ENCODE assay signal across 23 cellular contexts in genomic region chr12:26358651-26359050, GRCh38.
DNase-seq lines count a peak whose midpoint lies in the region; ATAC-seq, FAIRE-seq and TF ChIP-seq lines count a peak whose summit lies in the region.
"Had no signal": no experiment of that assay in that cellular context is flagged by ENCODE, and none has a peak within 500 bp of the region (broad histone marks: within the 10 kb centered on the region; RNA-seq: fewer than 3 reads in every experiment).

No MANE protein-coding gene starts in this region.

- peak; percentile 6 for DNase-seq in DMS 273 (lab: John Stamatoyannopoulos, UW; ENCODE audit: unreplicated experiment)
- DNase-seq in DMS 273 treated with DMSO at 0.1 percent for 48 hours (lab: John Stamatoyannopoulos, UW): no peak
- DNase-seq in A549 (ENCODE audit: low read depth in 1 of 2, low spot score in 1 of 2): no peak
- DNase-seq in lower lobe of right lung: no peak
- DNase-seq in CD1c-positive myeloid dendritic cell (ENCODE audit: extremely low spot score): no peak
- DNase-seq: ACHN; BE2C; C1 segment of cervical spinal cord; Caco-2; Calu3; CD4-positive, alpha-beta T cell; CD8-positive, alpha-beta T cell; DMS79 treated with DMSO at 0.1 percent for 48 hours; GF-D8 had no signal

- TF ChIP-seq POLR2A in A549 (IDR thresholded peaks at IDR 0.05; ENCODE audit: low read length): no peak

- TF ChIP-seq EP300 in A549 (IDR thresholded peaks at IDR 0.05): no peak

- H3K4me1 ChIP-seq in A549: no peaks in the 10 kb centered on the region
- no peaks in the 10 kb centered on the region for H3K4me1 ChIP-seq in HEK293 (ENCODE audit: control insufficient read depth, insufficient read depth, low read length)
- no peaks in the 10 kb centered on the region for H3K4me1 ChIP-seq in lower lobe of right lung
- H3K4me1 ChIP-seq: BE2C, BLaER1 had no signal

- POLR2A ChIA-PET in A549 (lab: Yijun Ruan, JAX) (no interaction called here), HEK293 (lab: Yijun Ruan, JAX) (interaction anchor here (0.6 kb wide), 1 partner anchor 234 kb away, joined by 4 read pairs; the partner anchor contains the start of gene BHLHE41)

- no peaks in the 10 kb centered on the region for H3K9me3 ChIP-seq in A549
- H3K9me3 ChIP-seq in HEK293 (ENCODE audit: control insufficient read depth, insufficient read depth, low read depth, low read length): no peaks in the 10 kb centered on the region
- no peaks in the 10 kb centered on the region for H3K9me3 ChIP-seq in lower lobe of right lung
- H3K9me3 ChIP-seq: BE2C, BLaER1, Caco-2 had no signal

- intact Hi-C loops in lower lobe of right lung (cut with DNase I): no loop called here

- H3K4me3 ChIP-seq in A549 (no peak overlapping the region), HEK293 (ENCODE audit: low read depth, low read length) (no peak overlapping the region), lower lobe of right lung (no peak overlapping the region)
- H3K4me3 ChIP-seq: BLaER1 had no signal

- FAIRE-seq in A549 (lab: Jason Lieb, UNC): peak; percentile 7
- FAIRE-seq: D721Med, G401.6, GM12892, GM18507 had no signal

- no peak for TF ChIP-seq CTCF in A549 (IDR thresholded peaks at IDR 0.05)
- no peak for TF ChIP-seq CTCF in HEK293 (tag by site-specific recombination; IDR thresholded peaks at IDR 0.05)
- no peak for TF ChIP-seq CTCF in lower lobe of right lung (IDR thresholded peaks at IDR 0.05)

- no peak overlapping the region for H3K4me2 ChIP-seq in A549
- H3K4me2 ChIP-seq: BLaER1 had no signal

- CTCF ChIA-PET in A549 (lab: Yijun Ruan, JAX) (no interaction called here), HEK293 (lab: Yijun Ruan, JAX) (interaction anchor here (0.5 kb wide), 1 partner anchor 261 kb away, joined by 3 read pairs; no protein-coding TSS in a partner anchor)

- no peaks in the 10 kb centered on the region for H3K36me3 ChIP-seq in HEK293 (ENCODE audit: control insufficient read depth in 2 of 2, insufficient read depth in 1 of 2, low read length in 2 of 2)
- no peaks in the 10 kb centered on the region for H3K36me3 ChIP-seq in lower lobe of right lung
- H3K36me3 ChIP-seq: BE2C, BLaER1 had no signal

- no peak for TF ChIP-seq RAD21 in A549 (conservative IDR thresholded peaks at IDR 0.05 in 1 of 2, IDR thresholded peaks at IDR 0.05 in 1 of 2)

- H3K27me3 ChIP-seq in layer of hippocampus (ENCODE audit: control insufficient read depth, insufficient read depth, low read length) (no peaks in the 10 kb centered on the region), lower lobe of right lung (ENCODE audit: low read depth) (no peaks in the 10 kb centered on the region)
- H3K27me3 ChIP-seq: BE2C, BLaER1 had no signal

- ATAC-seq in A549 (no peak), lower lobe of right lung (no peak), GM19324 (IDR thresholded peaks at IDR 0.05; ENCODE audit: low FRiP score, unreplicated experiment) (no peak)
- ATAC-seq: CD8-positive, alpha-beta T cell had no signal

- no peak overlapping the region for H3K27ac ChIP-seq in A549
- H3K27ac ChIP-seq in HEK293 (ENCODE audit: extremely low read depth, low read depth, low read length): no peak overlapping the region
- H3K27ac ChIP-seq in layer of hippocampus (ENCODE audit: low read depth, low read length): peak overlapping the region; percentile 14
- no peak overlapping the region for H3K27ac ChIP-seq in lower lobe of right lung
- H3K27ac ChIP-seq: 22Rv1, BLaER1 had no signal

TF ChIP-seq in A549, 52 proteins besides CTCF, POLR2A, EP300 and RAD21:
- no peak for TF ChIP-seq RARB (CRISPR knock-in tag; IDR thresholded peaks at IDR 0.05)
- TF ChIP-seq CBX8 (IDR thresholded peaks at IDR 0.05): no peak
- no peak for TF ChIP-seq ZC3H11A (IDR thresholded peaks at IDR 0.05)
- no peak for TF ChIP-seq CHD2 (IDR thresholded peaks at IDR 0.05; ENCODE audit: low read length, partially characterized antibody)
- no peak for TF ChIP-seq NR3C1 (IDR thresholded peaks at IDR 0.05)
- no peak for TF ChIP-seq MYC (IDR thresholded peaks at IDR 0.05; ENCODE audit: borderline replicate concordance, low read length)
- TF ChIP-seq TFCP2L1 (CRISPR knock-in tag; IDR thresholded peaks at IDR 0.05): no peak
- TF ChIP-seq HES2 (IDR thresholded peaks at IDR 0.05): no peak
- TF ChIP-seq EHMT2 (IDR thresholded peaks at IDR 0.05; ENCODE audit: low read depth): no peak
- TF ChIP-seq NFE2L2 (conservative IDR thresholded peaks at IDR 0.05; ENCODE audit: low read length): no peak
- TF ChIP-seq ZNF302 (CRISPR knock-in tag; IDR thresholded peaks at IDR 0.05): no peak
- no peak for TF ChIP-seq CBX2 (IDR thresholded peaks at IDR 0.05; ENCODE audit: borderline replicate concordance, low read depth)
- no peak for TF ChIP-seq POLR2AphosphoS2 (conservative IDR thresholded peaks at IDR 0.05; ENCODE audit: low read length)
- TF ChIP-seq EHF (CRISPR knock-in tag; IDR thresholded peaks at IDR 0.05): no peak
- TF ChIP-seq CEBPB (IDR thresholded peaks at IDR 0.05): no peak
- no peak for TF ChIP-seq RCOR1 (IDR thresholded peaks at IDR 0.05; ENCODE audit: low read depth, low read length)
- no peak for TF ChIP-seq RFX5 (IDR thresholded peaks at IDR 0.05)
- no peak for TF ChIP-seq PBX3 (IDR thresholded peaks at IDR 0.05)
- TF ChIP-seq GATA3 (IDR thresholded peaks at IDR 0.05; ENCODE audit: borderline replicate concordance): no peak

TF ChIP-seq in HEK293, 187 proteins besides CTCF, POLR2A, EP300 and RAD21:
- TF ChIP-seq ZBTB11 (tag by site-specific recombination; conservative IDR thresholded peaks at IDR 0.05; ENCODE audit: low read depth) (no peak), RBAK (tag by site-specific recombination; IDR thresholded peaks at IDR 0.05) (no peak), ATF2 (tag by site-specific recombination; IDR thresholded peaks at IDR 0.05; ENCODE audit: low read depth) (no peak), ZNF549 (tag by site-specific recombination; IDR thresholded peaks at IDR 0.05) (no peak), ZIC2 (tag by site-specific recombination; IDR thresholded peaks at IDR 0.05) (peak; percentile 73)
